17 cellular contexts compared by ENCODE assay signal in the genomic region with DNA sequence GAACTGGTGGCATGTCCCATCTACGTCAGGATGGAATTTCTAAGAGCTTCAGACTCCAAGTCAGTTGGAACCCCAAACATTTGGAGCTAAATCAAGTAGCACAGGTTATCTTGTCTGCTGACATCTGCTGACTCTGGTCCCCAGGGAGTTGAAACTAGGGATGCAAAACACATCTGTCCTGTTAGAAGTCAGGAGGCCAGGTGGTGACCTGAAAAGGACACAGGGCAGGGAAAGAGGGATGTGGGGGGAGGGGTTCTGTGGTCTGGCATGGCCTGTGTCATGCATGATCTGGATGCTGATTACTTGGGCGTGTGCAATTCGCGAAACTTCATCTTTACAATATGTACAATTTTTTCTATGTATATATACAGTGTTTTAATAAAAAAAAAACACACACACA. TPM values are rescaled to one million over a fixed set of nuclear protein-coding genes. Genes with fewer than 3 reads are reported as not detected.
A peak's percentile ranks its signal among the peaks of the same experiment; 100 is the strongest.
DNase-seq lines count a peak whose midpoint lies in the region; ATAC-seq and TF ChIP-seq lines count a peak whose summit lies in the region.
"Had no signal": no experiment of that assay in that cellular context is flagged by ENCODE, and none has a peak within 500 bp of the region (broad histone marks: within the 10 kb centered on the region; RNA-seq: fewer than 3 reads in every experiment).

No MANE protein-coding gene starts in this region.

- H3K9ac ChIP-seq in mammary epithelial cell (ENCODE audit: insufficient read depth, low read length), result peak overlapping the region; percentile 27
- H3K9ac ChIP-seq in smooth muscle cell (ENCODE audit: low read depth), result no peak overlapping the region
- H3K9ac ChIP-seq: KMS-11 had no signal

- dilution Hi-C loops in mammary epithelial cell (cut with HindIII; ENCODE audit: low sequenced_read_pairs), result no loop called here

- H3K4me1 ChIP-seq in mammary epithelial cell (ENCODE audit: insufficient read depth, low read length) (peaks cover 20% of the 10 kb centered on the region), smooth muscle cell (ENCODE audit: low read depth) (no peaks in the 10 kb centered on the region), body of pancreas (no peaks in the 10 kb centered on the region)

- H3K4me2 ChIP-seq in mammary epithelial cell (ENCODE audit: insufficient read depth, low read depth, low read length) (no peak overlapping the region), smooth muscle cell (no peak overlapping the region)
- H3K4me2 ChIP-seq: KMS-11 had no signal

- H3K27me3 ChIP-seq in mammary epithelial cell (ENCODE audit: insufficient read depth, low read length) (no peaks in the 10 kb centered on the region), smooth muscle cell (ENCODE audit: low read depth) (no peaks in the 10 kb centered on the region), body of pancreas (no peaks in the 10 kb centered on the region)
- H3K27me3 ChIP-seq: Peyer's patch had no signal

- no peak overlapping the region for H2AFZ ChIP-seq in mammary epithelial cell (ENCODE audit: low read depth, low read length)
- H2AFZ ChIP-seq in smooth muscle cell (ENCODE audit: low read depth), result no peak overlapping the region

- H3F3A ChIP-seq in smooth muscle cell (ENCODE audit: low read depth), result no peaks in the 10 kb centered on the region

- H4K20me1 ChIP-seq in mammary epithelial cell (ENCODE audit: insufficient read depth, low read length), result no peaks in the 10 kb centered on the region
- no peaks in the 10 kb centered on the region for H4K20me1 ChIP-seq in smooth muscle cell (ENCODE audit: low read depth)

- POLR2A ChIA-PET in MCF 10A (lab: Yijun Ruan, JAX), result no interaction called here
- POLR2A ChIA-PET in activated CD4-positive, alpha-beta memory T cell treated with anti-CD3 and anti-CD28 coated beads, Interleukin-2, amount 10 ng/mL, durations not matched to agents 7 days and 5 days (lab: Charles Lee), result no interaction called here

- H3K27me3 Mint-ChIP-seq in MCF 10A (ENCODE audit: insufficient read depth, unreplicated experiment), result no peaks in the 10 kb centered on the region
- no peaks in the 10 kb centered on the region for H3K27me3 Mint-ChIP-seq in activated CD4-positive, alpha-beta memory T cell treated with anti-CD3 and anti-CD28 coated beads, Interleukin-2, amount 10 ng/mL, durations not matched to agents 7 days and 5 days

- H3K27ac Mint-ChIP-seq in MCF 10A (ENCODE audit: low read depth, unreplicated experiment), result no peak overlapping the region
- no peak overlapping the region for H3K27ac Mint-ChIP-seq in activated CD4-positive, alpha-beta memory T cell treated with anti-CD3 and anti-CD28 coated beads, Interleukin-2, amount 10 ng/mL, durations not matched to agents 7 days and 5 days
- H3K27ac Mint-ChIP-seq: T-helper 17 cell had no signal

- H3K79me2 ChIP-seq in mammary epithelial cell (ENCODE audit: insufficient read depth, low read length) (no peaks in the 10 kb centered on the region), smooth muscle cell (ENCODE audit: low read depth) (no peaks in the 10 kb centered on the region)

- ATAC-seq in body of pancreas, result no peak
- ATAC-seq: T-helper 17 cell had no signal

- no peaks in the 10 kb centered on the region for H3K36me3 Mint-ChIP-seq in MCF 10A (ENCODE audit: insufficient read depth, unreplicated experiment)
- H3K36me3 Mint-ChIP-seq in activated CD4-positive, alpha-beta memory T cell treated with anti-CD3 and anti-CD28 coated beads, Interleukin-2, amount 10 ng/mL, durations not matched to agents 7 days and 5 days (ENCODE audit: low read depth), result no peaks in the 10 kb centered on the region
- H3K36me3 Mint-ChIP-seq: CD4-positive, CD25-positive, alpha-beta regulatory T cell had no signal

- no peaks in the 10 kb centered on the region for H3K9me3 Mint-ChIP-seq in MCF 10A (ENCODE audit: unreplicated experiment)
- no peaks in the 10 kb centered on the region for H3K9me3 Mint-ChIP-seq in activated CD4-positive, alpha-beta memory T cell treated with anti-CD3 and anti-CD28 coated beads, Interleukin-2, amount 10 ng/mL, durations not matched to agents 7 days and 5 days

- CTCF ChIA-PET in mammary epithelial cell (lab: Charles Lee; ENCODE audit: low non-redundant PET), result interaction anchor here (0.8 kb wide), 1 partner anchor 48 kb away, joined by 6 read pairs; no protein-coding TSS in a partner anchor
- CTCF ChIA-PET in MCF 10A (lab: Yijun Ruan, JAX), result interaction anchor here (0.7 to 3.1 kb wide), 4 partner anchors 39 to 548 kb away, joined by 3 to 9 read pairs (median 5); no protein-coding TSS in a partner anchor
- CTCF ChIA-PET in activated CD4-positive, alpha-beta memory T cell treated with anti-CD3 and anti-CD28 coated beads, Interleukin-2, amount 10 ng/mL, durations not matched to agents 7 days and 5 days (lab: Charles Lee), result interaction anchor here (0.5 kb wide), 1 partner anchor 457 kb away, joined by 3 read pairs; no protein-coding TSS in a partner anchor

- WGBS in mammary epithelial cell (ENCODE audit: low coverage, missing lambda C conversion rate), result 75% methylated on average over 4 of the region's 4 CpGs
- 76% methylated on average over 4 of the region's 4 CpGs for WGBS in smooth muscle cell (ENCODE audit: low lambda C conversion rate)
- WGBS in body of pancreas, 2 donors, result 78 to 85% methylated on average over 4 of the region's 4 CpGs

- TF ChIP-seq CTCF in mammary epithelial cell (conservative IDR thresholded peaks at IDR 0.05 in 1 of 2, IDR thresholded peaks at IDR 0.05 in 1 of 2; ENCODE audit: extremely low read depth in 1 of 2, insufficient read depth in 1 of 2, low read depth in 1 of 2, low read length in 2 of 2) (no peak), MCF 10A (IDR thresholded peaks at IDR 0.05; ENCODE audit: unreplicated experiment) (no peak), smooth muscle cell (IDR thresholded peaks at IDR 0.05; ENCODE audit: borderline replicate concordance, insufficient read depth, poor library complexity, severe bottlenecking) (no peak), body of pancreas (IDR thresholded peaks at IDR 0.05) (no peak)

- no peak for TF ChIP-seq POLR2A in body of pancreas (IDR thresholded peaks at IDR 0.05)

- peaks cover 5% of the 10 kb centered on the region for H3K4me1 Mint-ChIP-seq in MCF 10A (ENCODE audit: insufficient read depth, unreplicated experiment)
- no peaks in the 10 kb centered on the region for H3K4me1 Mint-ChIP-seq in activated CD4-positive, alpha-beta memory T cell treated with anti-CD3 and anti-CD28 coated beads, Interleukin-2, amount 10 ng/mL, durations not matched to agents 7 days and 5 days

- no peak overlapping the region for H3K4me3 Mint-ChIP-seq in MCF 10A (ENCODE audit: unreplicated experiment)
- H3K4me3 Mint-ChIP-seq in activated CD4-positive, alpha-beta memory T cell treated with anti-CD3 and anti-CD28 coated beads, Interleukin-2, amount 10 ng/mL, durations not matched to agents 7 days and 5 days, result no peak overlapping the region
- H3K4me3 Mint-ChIP-seq: CD4-positive, CD25-positive, alpha-beta regulatory T cell; T-helper 17 cell had no signal

- H3K36me3 ChIP-seq in mammary epithelial cell (ENCODE audit: insufficient read depth, low read length) (no peaks in the 10 kb centered on the region), smooth muscle cell (ENCODE audit: low read depth) (no peaks in the 10 kb centered on the region), body of pancreas (replicated peaks in 1 of 2; ENCODE audit: insufficient read depth in 1 of 2, low read depth in 2 of 2) (no peaks in the 10 kb centered on the region)
- H3K36me3 ChIP-seq: Peyer's patch had no signal

- BruUV-seq in mammary epithelial cell (replicated peaks; lab: Mats Ljungman, UMichigan) (TSS peak; percentile 98), MCF 10A (replicated peaks; lab: Mats Ljungman, UMichigan) (no TSS peak)

- DNase-seq in mammary epithelial cell (no peak), MCF 10A (ENCODE audit: unreplicated experiment) (no peak), NCI-H2171 treated with DMSO at 0.1 percent for 48 hours (lab: John Stamatoyannopoulos, UW) (peak; percentile 57), SW480 (ENCODE audit: low spot score) (peak; percentile 50), smooth muscle cell (lab: John Stamatoyannopoulos, UW; ENCODE audit: unreplicated experiment) (no peak), SKM-1 treated with dmso at 0.1 percent for 144 hours (lab: John Stamatoyannopoulos, UW; ENCODE audit: unreplicated experiment) (no peak), body of pancreas (no peak)
- DNase-seq in activated CD4-positive, alpha-beta memory T cell treated with anti-CD3 and anti-CD28 coated beads, Interleukin-2, amount 10 ng/mL, durations not matched to agents 7 days and 5 days, result no peak
- DNase-seq: ACHN; AML-193; CD4-positive, CD25-positive, alpha-beta regulatory T cell; NCI-H1092 treated with DMSO at 0.1 percent for 48 hours; NCI-H446; SHP77; T-helper 17 cell had no signal

- intact Hi-C loops in mammary epithelial cell (cut with micrococcal nuclease), result loop anchor here (10.0 kb wide), 1 partner anchor 147 kb away; no protein-coding TSS in a partner anchor
- intact Hi-C loops in MCF 10A (cut with micrococcal nuclease), result no loop called here
- intact Hi-C loops in body of pancreas (cut with DNase I), result no loop called here

- H3K9me3 ChIP-seq in mammary epithelial cell (replicated peaks; ENCODE audit: insufficient read depth, low read length), result no peaks in the 10 kb centered on the region
- H3K9me3 ChIP-seq in smooth muscle cell (replicated peaks; ENCODE audit: low read depth), result no peaks in the 10 kb centered on the region
- H3K9me3 ChIP-seq in body of pancreas, result no peaks in the 10 kb centered on the region
- H3K9me3 ChIP-seq: Peyer's patch had no signal

- in situ Hi-C loops in mammary epithelial cell (cut with MboI; ENCODE audit: low sequenced_read_pairs in 2 of 2), result no loop called here

- H3K27ac ChIP-seq in mammary epithelial cell (ENCODE audit: insufficient read depth, low read depth, low read length) (peak overlapping the region; percentile 91), smooth muscle cell (ENCODE audit: low read depth) (peak overlapping the region; percentile 19), body of pancreas (no peak overlapping the region)
- H3K27ac ChIP-seq: KMS-11 had no signal

- no peak overlapping the region for H3K4me3 ChIP-seq in mammary epithelial cell (replicated peaks in 1 of 3; ENCODE audit: insufficient read depth in 1 of 3, low read depth in 2 of 3, low read length in 3 of 3)
- no peak overlapping the region for H3K4me3 ChIP-seq in smooth muscle cell
- no peak overlapping the region for H3K4me3 ChIP-seq in body of pancreas
- H3K4me3 ChIP-seq: Peyer's patch had no signal

RNA-seq across cellular contexts. Expression of a gene that starts 55.2 kb away (rescaled TPM):
- total RNA-seq in mammary epithelial cell, result 10 to 100 TPM; 13.3 to 29.3 TPM
- 2.1 TPM for polyA plus RNA-seq in mammary epithelial cell
- 5.4 TPM for polyA minus RNA-seq in mammary epithelial cell
- total RNA-seq in MCF 10A (2022), result 2.0 and 2.7 TPM in 2 replicates
- 2.0 and 3.0 TPM in 2 replicates for total RNA-seq in smooth muscle cell
- 0.49 and 1.3 TPM in 2 replicates for polyA plus RNA-seq in smooth muscle cell
- under 1 TPM; 0.05 to 0.15 TPM for total RNA-seq in activated CD4-positive, alpha-beta memory T cell treated with anti-CD3 and anti-CD28 coated beads, Interleukin-2, amount 10 ng/mL, durations not matched to agents 7 days and 5 days
- 1 to 10 TPM in 1 of 2 donors, under 1 TPM in 1; 0.99 to 3.9 TPM for total RNA-seq in body of pancreas
- polyA plus RNA-seq: CD4-positive, CD25-positive, alpha-beta regulatory T cell had no signal

Comparison
In these comparisons a context has a peak if more than half of its experiments do, and no peak if none do; other contexts are left out.
1. DNase-seq: peak in NCI-H2171 treated with DMSO at 0.1 percent for 48 hours (single experiment) and SW480 (single experiment); none in mammary epithelial cell (single experiment), MCF 10A (single experiment), smooth muscle cell (single experiment), activated CD4-positive, alpha-beta memory T cell treated with anti-CD3 and anti-CD28 coated beads, Interleukin-2, amount 10 ng/mL, durations not matched to agents 7 days and 5 days (single experiment), SKM-1 treated with dmso at 0.1 percent for 144 hours (single experiment) and body of pancreas (0 of 4).
2. H3K27ac ChIP-seq: peak in mammary epithelial cell (single experiment) and smooth muscle cell (single experiment); none in body of pancreas (0 of 4).